In the genomic region with DNA sequence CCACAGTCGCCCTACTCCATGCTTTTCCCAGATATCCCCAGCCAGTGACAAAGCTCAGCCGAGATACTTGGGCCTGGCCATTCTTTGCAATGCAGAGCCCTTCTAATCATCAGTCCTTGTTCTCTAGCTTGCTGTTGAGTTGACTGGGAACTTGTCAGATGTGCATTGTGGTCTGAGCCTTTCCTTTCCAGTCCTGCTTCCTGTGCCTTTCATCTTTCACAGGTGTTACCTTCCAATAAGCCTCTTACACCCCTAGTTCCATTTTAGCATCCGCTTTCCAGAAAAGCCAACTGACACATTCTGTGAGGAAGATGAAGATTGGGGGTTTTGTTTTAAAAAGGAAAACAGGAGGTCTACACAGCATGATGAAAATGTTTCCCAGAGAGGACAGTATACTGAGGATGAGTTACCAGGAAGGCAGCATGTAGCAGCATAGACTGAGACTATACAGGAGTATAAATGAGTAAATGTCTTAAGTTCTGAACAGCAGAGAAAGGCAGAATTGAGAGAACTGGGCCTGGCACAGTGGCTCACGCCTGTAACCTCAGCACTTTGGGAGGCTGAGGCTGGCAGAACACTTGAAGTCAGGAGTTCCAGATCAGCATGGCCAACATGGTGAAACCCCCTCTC, we compare ENCODE assay signal across 17 cellular contexts. TPM values are rescaled to one million over a fixed set of nuclear protein-coding genes. Genes with fewer than 3 reads are reported as not detected.
DNase-seq lines count a peak whose midpoint lies in the region; ATAC-seq and TF ChIP-seq lines count a peak whose summit lies in the region.
"Had no signal": no experiment of that assay in that cellular context is flagged by ENCODE, and none has a peak within 500 bp of the region (broad histone marks: within the 10 kb centered on the region; RNA-seq: fewer than 3 reads in every experiment).

No MANE protein-coding gene starts in this region.

- peak overlapping the region; percentile 26 for H3K4me3 Mint-ChIP-seq in activated CD4-positive, alpha-beta T cell treated with anti-CD3 and anti-CD28 coated beads, Interleukin-2, amount 10 ng/mL, durations not matched to agents 7 days and 5 days
- peak overlapping the region; percentile 66 for H3K4me3 Mint-ChIP-seq in activated naive CD8-positive, alpha-beta T cell treated with anti-CD3 and anti-CD28 coated beads, Interleukin-2, amount 10 ng/mL, durations not matched to agents 7 days and 5 days
- H3K4me3 Mint-ChIP-seq in stimulated activated memory B cell treated with anti-CD40 and anti-IgM and Interleukin-4, amounts not matched to agents 10 μg/mL and 1 μg/mL and 100 μg/mL, for 72 hours, result no peak overlapping the region

- CTCF ChIA-PET in activated CD4-positive, alpha-beta T cell treated with anti-CD3 and anti-CD28 coated beads, Interleukin-2, amount 10 ng/mL, durations not matched to agents 7 days and 5 days (lab: Charles Lee), result interaction anchor here (1.3 to 1.7 kb wide), 4 partner anchors 10 to 59 kb away, joined by 3 to 4 read pairs (median 3); no protein-coding TSS in a partner anchor

- peaks cover 38% of the 10 kb centered on the region for H3K36me3 Mint-ChIP-seq in activated CD4-positive, alpha-beta T cell treated with anti-CD3 and anti-CD28 coated beads, Interleukin-2, amount 10 ng/mL, durations not matched to agents 7 days and 5 days (ENCODE audit: low read depth)
- H3K36me3 Mint-ChIP-seq in activated naive CD8-positive, alpha-beta T cell treated with anti-CD3 and anti-CD28 coated beads, Interleukin-2, amount 10 ng/mL, durations not matched to agents 7 days and 5 days, result peaks cover 34% of the 10 kb centered on the region
- H3K36me3 Mint-ChIP-seq in stimulated activated memory B cell treated with anti-CD40 and anti-IgM and Interleukin-4, amounts not matched to agents 10 μg/mL and 1 μg/mL and 100 μg/mL, for 72 hours, result no peaks in the 10 kb centered on the region

- H3K27ac Mint-ChIP-seq in activated CD4-positive, alpha-beta T cell treated with anti-CD3 and anti-CD28 coated beads, Interleukin-2, amount 10 ng/mL, durations not matched to agents 7 days and 5 days, result peak overlapping the region; percentile 76
- H3K27ac Mint-ChIP-seq in activated naive CD8-positive, alpha-beta T cell treated with anti-CD3 and anti-CD28 coated beads, Interleukin-2, amount 10 ng/mL, durations not matched to agents 7 days and 5 days, result peak overlapping the region; percentile 71
- peak overlapping the region; percentile 54 for H3K27ac Mint-ChIP-seq in stimulated activated memory B cell treated with anti-CD40 and anti-IgM and Interleukin-4, amounts not matched to agents 10 μg/mL and 1 μg/mL and 100 μg/mL, for 72 hours

- POLR2A ChIA-PET in activated CD4-positive, alpha-beta T cell treated with anti-CD3 and anti-CD28 coated beads, Interleukin-2, amount 10 ng/mL, durations not matched to agents 7 days and 5 days (lab: Charles Lee), result interaction anchor here (1.1 kb wide), 1 partner anchor 52 kb away, joined by 4 read pairs; no protein-coding TSS in a partner anchor
- POLR2A ChIA-PET in activated naive CD8-positive, alpha-beta T cell treated with anti-CD3 and anti-CD28 coated beads, Interleukin-2, amount 10 ng/mL, durations not matched to agents 7 days and 5 days (lab: Charles Lee), result interaction anchor here (1.5 to 1.7 kb wide), 2 partner anchors 52 to 53 kb away, joined by 4 to 6 read pairs; no protein-coding TSS in a partner anchor

- no peaks in the 10 kb centered on the region for H3K27me3 Mint-ChIP-seq in activated CD4-positive, alpha-beta T cell treated with anti-CD3 and anti-CD28 coated beads, Interleukin-2, amount 10 ng/mL, durations not matched to agents 7 days and 5 days
- H3K27me3 Mint-ChIP-seq in activated naive CD8-positive, alpha-beta T cell treated with anti-CD3 and anti-CD28 coated beads, Interleukin-2, amount 10 ng/mL, durations not matched to agents 7 days and 5 days, result no peaks in the 10 kb centered on the region
- no peaks in the 10 kb centered on the region for H3K27me3 Mint-ChIP-seq in stimulated activated memory B cell treated with anti-CD40 and anti-IgM and Interleukin-4, amounts not matched to agents 10 μg/mL and 1 μg/mL and 100 μg/mL, for 72 hours

- peaks cover 58% of the 10 kb centered on the region for H3K4me1 Mint-ChIP-seq in activated CD4-positive, alpha-beta T cell treated with anti-CD3 and anti-CD28 coated beads, Interleukin-2, amount 10 ng/mL, durations not matched to agents 7 days and 5 days
- H3K4me1 Mint-ChIP-seq in activated naive CD8-positive, alpha-beta T cell treated with anti-CD3 and anti-CD28 coated beads, Interleukin-2, amount 10 ng/mL, durations not matched to agents 7 days and 5 days, result peaks cover 44% of the 10 kb centered on the region
- H3K4me1 Mint-ChIP-seq in stimulated activated memory B cell treated with anti-CD40 and anti-IgM and Interleukin-4, amounts not matched to agents 10 μg/mL and 1 μg/mL and 100 μg/mL, for 72 hours, result peaks cover 10% of the 10 kb centered on the region

- H3K9me3 Mint-ChIP-seq in activated CD4-positive, alpha-beta T cell treated with anti-CD3 and anti-CD28 coated beads, Interleukin-2, amount 10 ng/mL, durations not matched to agents 7 days and 5 days, result no peaks in the 10 kb centered on the region
- H3K9me3 Mint-ChIP-seq in activated naive CD8-positive, alpha-beta T cell treated with anti-CD3 and anti-CD28 coated beads, Interleukin-2, amount 10 ng/mL, durations not matched to agents 7 days and 5 days, result no peaks in the 10 kb centered on the region
- no peaks in the 10 kb centered on the region for H3K9me3 Mint-ChIP-seq in stimulated activated memory B cell treated with anti-CD40 and anti-IgM and Interleukin-4, amounts not matched to agents 10 μg/mL and 1 μg/mL and 100 μg/mL, for 72 hours

- peak; percentile 51 for DNase-seq in activated CD4-positive, alpha-beta T cell treated with anti-CD3 and anti-CD28 coated beads, Interleukin-2, amount 10 ng/mL, durations not matched to agents 7 days and 5 days
- no peak for DNase-seq in activated CD4-positive, alpha-beta T cell treated with anti-CD3 and anti-CD28 coated beads for 1 hour
- peak; percentile 98 for DNase-seq in Jurkat, Clone E6-1 (ENCODE audit: low read depth, low spot score)
- no peak for DNase-seq in activated naive CD8-positive, alpha-beta T cell treated with anti-CD3 and anti-CD28 coated beads, Interleukin-2, amount 10 ng/mL, durations not matched to agents 7 days and 5 days
- DNase-seq in SIG-M5 (lab: John Stamatoyannopoulos, UW), result no peak
- no peak for DNase-seq in SHP77 treated with DMSO at 0.1 percent for 48 hours (lab: John Stamatoyannopoulos, UW)
- DNase-seq: ACHN; activated CD4-positive, alpha-beta T cell treated with anti-CD3 and anti-CD28 coated beads, Interleukin-2, amount 50 U/mL, for 1 hour; caudate nucleus; GM23248; KBM-7; NCI-H1436 treated with DMSO at 0.1 percent for 48 hours; NCI-H524; right lobe of liver; stimulated activated CD4-positive, alpha-beta T cell treated with anti-CD3 and anti-CD28 coated beads, Interleukin-4, amount 100 ng/mL, for 24 hours had no signal

- peak; percentile 71 for ATAC-seq in activated naive CD8-positive, alpha-beta T cell treated with anti-CD3 and anti-CD28 coated beads, Interleukin-2, amount 10 ng/mL, durations not matched to agents 7 days and 5 days (ENCODE audit: low read depth)
- ATAC-seq in stimulated activated memory B cell treated with anti-CD40 and anti-IgM and Interleukin-4, amounts not matched to agents 10 μg/mL and 1 μg/mL and 100 μg/mL, for 72 hours, result no peak
- no peak for ATAC-seq in SK-N-SH treated with all-trans-retinoic acid at 6 μM for 48 hours
- ATAC-seq: right lobe of liver had no signal

- peak overlapping the region; percentile 9 for H3K4me3 ChIP-seq in Jurkat, Clone E6-1 (ENCODE audit: low read length)
- H3K4me3 ChIP-seq: GM23248, right lobe of liver had no signal

TF ChIP-seq in SK-N-SH treated with all-trans-retinoic acid at 6 μM for 48 hours, 23 proteins besides CTCF, POLR2A, EP300 and RAD21:
- TF ChIP-seq BACH2 (CRISPR knock-in tag; IDR thresholded peaks at IDR 0.05; ENCODE audit: borderline replicate concordance), result no peak
- TF ChIP-seq, protein P1, sequence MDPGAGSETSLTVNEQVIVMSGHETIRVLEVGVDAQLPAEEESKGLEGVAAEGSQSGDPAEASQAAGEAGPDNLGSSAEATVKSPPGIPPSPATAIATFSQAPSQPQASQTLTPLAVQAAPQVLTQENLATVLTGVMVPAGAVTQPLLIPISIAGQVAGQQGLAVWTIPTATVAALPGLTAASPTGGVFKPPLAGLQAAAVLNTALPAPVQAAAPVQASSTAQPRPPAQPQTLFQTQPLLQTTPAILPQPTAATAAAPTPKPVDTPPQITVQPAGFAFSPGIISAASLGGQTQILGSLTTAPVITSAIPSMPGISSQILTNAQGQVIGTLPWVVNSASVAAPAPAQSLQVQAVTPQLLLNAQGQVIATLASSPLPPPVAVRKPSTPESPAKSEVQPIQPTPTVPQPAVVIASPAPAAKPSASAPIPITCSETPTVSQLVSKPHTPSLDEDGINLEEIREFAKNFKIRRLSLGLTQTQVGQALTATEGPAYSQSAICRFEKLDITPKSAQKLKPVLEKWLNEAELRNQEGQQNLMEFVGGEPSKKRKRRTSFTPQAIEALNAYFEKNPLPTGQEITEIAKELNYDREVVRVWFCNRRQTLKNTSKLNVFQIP (CRISPR knock-in tag; IDR thresholded peaks at IDR 0.05; ENCODE audit: borderline replicate concordance, low read depth), result no peak
- TF ChIP-seq RARB (CRISPR knock-in tag; IDR thresholded peaks at IDR 0.05), result no peak
- no peak for TF ChIP-seq ZNF565 (CRISPR knock-in tag; conservative IDR thresholded peaks at IDR 0.05; ENCODE audit: low read depth)

RNA-seq across cellular contexts. Expression of a gene that starts 5.5 kb away (rescaled TPM):
- total RNA-seq in activated CD4-positive, alpha-beta T cell treated with anti-CD3 and anti-CD28 coated beads, Interleukin-2, amount 10 ng/mL, durations not matched to agents 7 days and 5 days, result 10 to 100 TPM; 47.9 to 50.3 TPM
- 9.1 TPM for polyA plus RNA-seq in Jurkat, Clone E6-1 (2012; ENCODE audit: insufficient read depth, insufficient read length)
- 10 to 100 TPM; 48.9 to 53.1 TPM for total RNA-seq in activated naive CD8-positive, alpha-beta T cell treated with anti-CD3 and anti-CD28 coated beads, Interleukin-2, amount 10 ng/mL, durations not matched to agents 7 days and 5 days

Comparison
In these comparisons a context has a peak if more than half of its experiments do, and no peak if none do; other contexts are left out.
1. DNase-seq: peak in activated CD4-positive, alpha-beta T cell treated with anti-CD3 and anti-CD28 coated beads, Interleukin-2, amount 10 ng/mL, durations not matched to agents 7 days and 5 days (single experiment) and Jurkat, Clone E6-1 (single experiment); none in activated CD4-positive, alpha-beta T cell treated with anti-CD3 and anti-CD28 coated beads for 1 hour (single experiment), activated naive CD8-positive, alpha-beta T cell treated with anti-CD3 and anti-CD28 coated beads, Interleukin-2, amount 10 ng/mL, durations not matched to agents 7 days and 5 days (single experiment), SIG-M5 (single experiment) and SHP77 treated with DMSO at 0.1 percent for 48 hours (single experiment).
2. Peak in every context shown above with its lines, with median percentiles within 50 percentile points of each other: H3K27ac Mint-ChIP-seq.